Comparison of ENCODE assay signal across 19 cellular contexts in the genomic region with DNA sequence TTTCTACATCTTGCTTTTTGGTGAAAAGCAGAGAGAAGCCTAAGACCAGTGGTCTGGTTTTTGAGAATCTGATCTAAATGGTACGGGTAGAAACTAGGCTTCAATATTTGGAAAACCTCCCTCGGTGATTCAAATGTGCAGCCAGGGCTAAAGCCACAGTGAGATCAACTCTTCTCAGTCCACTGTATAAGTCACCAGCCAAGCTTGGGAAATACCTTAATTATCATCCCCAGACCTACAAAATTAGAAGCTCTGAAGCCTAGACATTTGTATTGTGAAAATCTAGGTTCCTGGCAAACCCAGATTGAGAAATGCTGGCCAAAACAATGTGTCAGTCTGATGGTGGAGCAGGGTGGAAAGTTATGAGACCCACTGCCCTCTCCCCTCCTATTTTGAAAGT.
DNase-seq lines count a peak whose midpoint lies in the region; ATAC-seq and TF ChIP-seq lines count a peak whose summit lies in the region.
"Had no signal": no experiment of that assay in that cellular context is flagged by ENCODE, and none has a peak within 500 bp of the region (broad histone marks: within the 10 kb centered on the region; RNA-seq: fewer than 3 reads in every experiment).

No MANE protein-coding gene starts in this region.

- H4K8ac ChIP-seq in IMR-90 (ENCODE audit: low read depth in 2 of 2, low read length in 2 of 2): no peak overlapping the region

- H3K4me2 ChIP-seq in IMR-90 (ENCODE audit: low read depth, low read length): no peak overlapping the region
- H3K4me2 ChIP-seq: GM23338 had no signal

- TF ChIP-seq CTCF in IMR-90 (conservative IDR thresholded peaks at IDR 0.05; ENCODE audit: low read depth, low read length) (no peak), cardiac fibroblast (IDR thresholded peaks at IDR 0.05; ENCODE audit: low read depth, low read length) (no peak), testis (IDR thresholded peaks at IDR 0.05) (no peak), HFFc6 (IDR thresholded peaks at IDR 0.05) (no peak)

- intact Hi-C loops in IMR-90 (cut with micrococcal nuclease): no loop called here
- intact Hi-C loops in testis (cut with DNase I; ENCODE audit: low total_unique reads): no loop called here

- H3K4me3 ChIP-seq in IMR-90 (ENCODE audit: insufficient read depth, low read depth, low read length) (no peak overlapping the region), cardiac fibroblast (replicated peaks in 1 of 2; ENCODE audit: low read depth in 2 of 2, low read length in 2 of 2) (no peak overlapping the region), testis (no peak overlapping the region)
- H3K4me3 ChIP-seq: GM12878, GM23338 had no signal

- no peaks in the 10 kb centered on the region; the same call in 1 of the 2 replicates for H3K4me1 ChIP-seq in IMR-90 (ENCODE audit: control insufficient read depth, insufficient read depth, low read length)
- H3K4me1 ChIP-seq in testis: no peaks in the 10 kb centered on the region

- in situ Hi-C loops in IMR-90 (cut with MboI; ENCODE audit: low sequenced_read_pairs): no loop called here

- no peak overlapping the region for H2AK5ac ChIP-seq in IMR-90 (ENCODE audit: low read depth, low read length)

- no peak overlapping the region for H4K5ac ChIP-seq in IMR-90 (ENCODE audit: low read depth, low read length)

- H2AK9ac ChIP-seq in IMR-90 (replicated peaks; ENCODE audit: low read depth, low read length, poor library complexity): no peak overlapping the region

- dilution Hi-C loops in IMR-90 (cut with HindIII; ENCODE audit: low sequenced_read_pairs, unreplicated experiment): no loop called here

- no peaks in the 10 kb centered on the region for H3K9me3 ChIP-seq in IMR-90 (ENCODE audit: control insufficient read depth, insufficient read depth, low read length)
- H3K9me3 ChIP-seq in testis: no peaks in the 10 kb centered on the region

- no peaks in the 10 kb centered on the region for H3K9me3 Mint-ChIP-seq in HFFc6
- H3K9me3 Mint-ChIP-seq: CD4-positive, alpha-beta memory T cell; GM23338; IgD-negative memory B cell had no signal

- no peak overlapping the region for H4K91ac ChIP-seq in IMR-90 (ENCODE audit: insufficient read depth, low read depth, low read length)

- H3K27ac ChIP-seq in IMR-90 (ENCODE audit: insufficient read depth, low read length) (no peak overlapping the region), testis (no peak overlapping the region)

- H3K36me3 ChIP-seq in IMR-90 (ENCODE audit: control insufficient read depth, insufficient read depth, low read length): no peaks in the 10 kb centered on the region
- no peaks in the 10 kb centered on the region for H3K36me3 ChIP-seq in testis (ENCODE audit: low read depth, missing control alignments)

- ATAC-seq in IMR-90 (ENCODE audit: low read depth): no peak
- ATAC-seq: GM12878, GM23338, HCT116 had no signal

- H3K9me1 ChIP-seq in IMR-90 (ENCODE audit: insufficient read depth, low read length): no peaks in the 10 kb centered on the region

- no peak overlapping the region for H3K9ac ChIP-seq in IMR-90 (ENCODE audit: low read depth, low read length)

- no peak overlapping the region for H3K23ac ChIP-seq in IMR-90 (ENCODE audit: low read depth, low read length)

- POLR2A ChIA-PET in IMR-90 (lab: Charles Lee; ENCODE audit: unreplicated experiment): no interaction called here

- H4K20me1 ChIP-seq in IMR-90 (ENCODE audit: insufficient read depth, low read length): no peaks in the 10 kb centered on the region

- H3K27me3 ChIP-seq in IMR-90 (ENCODE audit: control insufficient read depth, insufficient read depth, low read length) (no peaks in the 10 kb centered on the region), testis (no peaks in the 10 kb centered on the region)

- no peak overlapping the region for H3K18ac ChIP-seq in IMR-90 (ENCODE audit: low read depth, low read length)

- no peak overlapping the region for H3K56ac ChIP-seq in IMR-90 (ENCODE audit: extremely low read depth, insufficient read depth, low read length)

- CTCF ChIA-PET in IMR-90 (lab: Yijun Ruan, JAX): interaction anchor here (1.0 kb wide), 1 partner anchor 10 kb away, joined by 3 read pairs; no protein-coding TSS in a partner anchor

- no peak overlapping the region for H2BK15ac ChIP-seq in IMR-90 (ENCODE audit: low read depth, low read length)

- no TSS peak for BruUV-seq in IMR-90 (replicated peaks; lab: Mats Ljungman, UMichigan)

- no peak overlapping the region for H3K14ac ChIP-seq in IMR-90 (replicated peaks; ENCODE audit: low read depth, low read length)

- no peak overlapping the region for H3K4ac ChIP-seq in IMR-90 (ENCODE audit: low read depth, low read length)

- no peak overlapping the region for H3K4me3 Mint-ChIP-seq in HFFc6
- H3K4me3 Mint-ChIP-seq: CD4-positive, alpha-beta memory T cell; GM23338; IgD-negative memory B cell had no signal

- H3K4me1 Mint-ChIP-seq in HFFc6 (ENCODE audit: low read depth): peaks cover 30% of the 10 kb centered on the region
- H3K4me1 Mint-ChIP-seq: CD4-positive, alpha-beta memory T cell; IgD-negative memory B cell had no signal

- no peaks in the 10 kb centered on the region for H3K36me3 Mint-ChIP-seq in HFFc6 (ENCODE audit: low read depth)
- H3K36me3 Mint-ChIP-seq: CD4-positive, alpha-beta memory T cell; IgD-negative memory B cell had no signal

- 100% methylated on average over 1 of the region's 2 CpGs; no CpG with 5 or more reads in 1 of the 2 experiments for WGBS in IMR-90 (ENCODE audit: extremely low coverage in 2 of 2, insufficient read length in 1 of 2), 2 experiments
- 87 to 95% methylated on average over 2 of the region's 2 CpGs for WGBS in testis, 2 donors

- no peaks in the 10 kb centered on the region; the same call in 1 of the 2 replicates for H3K27me3 Mint-ChIP-seq in HFFc6 (ENCODE audit: insufficient read depth)
- H3K27me3 Mint-ChIP-seq: IgD-negative memory B cell had no signal

- no peaks in the 10 kb centered on the region for H3K79me1 ChIP-seq in IMR-90 (ENCODE audit: low read depth in 1 of 2, low read length in 2 of 2)

- H2BK20ac ChIP-seq in IMR-90 (ENCODE audit: low read depth, low read length): no peak overlapping the region

- no peak overlapping the region for H2BK5ac ChIP-seq in IMR-90 (ENCODE audit: low read depth, low read length, poor library complexity, severe bottlenecking)

- no peak overlapping the region for H2BK120ac ChIP-seq in IMR-90 (ENCODE audit: low read depth, low read length)

- no peak for TF ChIP-seq POLR2A in IMR-90 (IDR thresholded peaks at IDR 0.05; ENCODE audit: low read depth, low read length)
- TF ChIP-seq POLR2A in testis (IDR thresholded peaks at IDR 0.05): no peak

- DNase-seq in IMR-90: peak; percentile 16
- peak; percentile 13 to 83 for DNase-seq in cardiac fibroblast (ENCODE audit: low read depth in 2 of 2)
- peak; percentile 27 for DNase-seq in iris pigment epithelial cell (ENCODE audit: low read depth)
- DNase-seq in testis: no peak
- DNase-seq in HFFc6: no peak
- DNase-seq in activated CD4-positive, alpha-beta T cell treated with anti-CD3 and anti-CD28 coated beads for 1 hour: no peak
- DNase-seq in activated gamma-delta T cell treated with Interleukin-2 at 50 U/mL for 16 hours: no peak
- DNase-seq: ACHN; CD4-positive, alpha-beta memory T cell; DMS79 treated with DMSO at 0.1 percent for 48 hours; Kasumi-1; NCI-H1105 treated with DMSO at 0.1 percent for 48 hours; NCI-H1694 treated with DMSO at 0.1 percent for 48 hours; NCI-H226; NCI-H524 treated with DMSO at 0.1 percent for 48 hours had no signal

- H3K27ac Mint-ChIP-seq in HFFc6: no peak overlapping the region
- H3K27ac Mint-ChIP-seq: CD4-positive, alpha-beta memory T cell; GM23338; IgD-negative memory B cell had no signal

- no peak for TF ChIP-seq RAD21 in IMR-90 (IDR thresholded peaks at IDR 0.05; ENCODE audit: low read length)

- H2AFZ ChIP-seq in IMR-90 (replicated peaks; ENCODE audit: low read length, poor library complexity): no peak overlapping the region

TF ChIP-seq in IMR-90, 13 proteins besides CTCF, POLR2A, EP300 and RAD21:
- TF ChIP-seq FOS (IDR thresholded peaks at IDR 0.05; ENCODE audit: low read depth, low read length): no peak
- TF ChIP-seq NFE2L2 (IDR thresholded peaks at IDR 0.05; ENCODE audit: low read depth, low read length): no peak
- no peak for TF ChIP-seq MAZ (IDR thresholded peaks at IDR 0.05; ENCODE audit: borderline replicate concordance, low read depth, low read length)
- TF ChIP-seq BHLHE40 (IDR thresholded peaks at IDR 0.05; ENCODE audit: low read depth, low read length): no peak
- TF ChIP-seq CHD1 (IDR thresholded peaks at IDR 0.05; ENCODE audit: low read depth, low read length): no peak
- no peak for TF ChIP-seq RFX5 (IDR thresholded peaks at IDR 0.05; ENCODE audit: low read depth, low read length)
- no peak for TF ChIP-seq USF2 (IDR thresholded peaks at IDR 0.05; ENCODE audit: low read depth, low read length)
- no peak for TF ChIP-seq MAFK (IDR thresholded peaks at IDR 0.05; ENCODE audit: low read depth, low read length)
- TF ChIP-seq ELK1 (IDR thresholded peaks at IDR 0.05; ENCODE audit: borderline replicate concordance, low read depth, low read length): no peak
- TF ChIP-seq SMC3 (IDR thresholded peaks at IDR 0.05; ENCODE audit: low read depth, low read length): no peak
- no peak for TF ChIP-seq CEBPB (IDR thresholded peaks at IDR 0.05; ENCODE audit: low read depth, low read length)
- no peak for TF ChIP-seq RCOR1 (IDR thresholded peaks at IDR 0.05; ENCODE audit: insufficient replicate concordance, low read length)
- no peak for TF ChIP-seq MXI1 (IDR thresholded peaks at IDR 0.05; ENCODE audit: borderline replicate concordance, low read depth, low read length)

Comparison
In these comparisons a context has a peak if more than half of its experiments do, and no peak if none do; other contexts are left out.
1. DNase-seq: peak in IMR-90 (single experiment), cardiac fibroblast (2 of 2) and iris pigment epithelial cell (single experiment); none in testis (single experiment), HFFc6 (single experiment), activated CD4-positive, alpha-beta T cell treated with anti-CD3 and anti-CD28 coated beads for 1 hour (single experiment) and activated gamma-delta T cell treated with Interleukin-2 at 50 U/mL for 16 hours (single experiment).